ENCODE assay signal across 8 cellular contexts in the genomic region with DNA sequence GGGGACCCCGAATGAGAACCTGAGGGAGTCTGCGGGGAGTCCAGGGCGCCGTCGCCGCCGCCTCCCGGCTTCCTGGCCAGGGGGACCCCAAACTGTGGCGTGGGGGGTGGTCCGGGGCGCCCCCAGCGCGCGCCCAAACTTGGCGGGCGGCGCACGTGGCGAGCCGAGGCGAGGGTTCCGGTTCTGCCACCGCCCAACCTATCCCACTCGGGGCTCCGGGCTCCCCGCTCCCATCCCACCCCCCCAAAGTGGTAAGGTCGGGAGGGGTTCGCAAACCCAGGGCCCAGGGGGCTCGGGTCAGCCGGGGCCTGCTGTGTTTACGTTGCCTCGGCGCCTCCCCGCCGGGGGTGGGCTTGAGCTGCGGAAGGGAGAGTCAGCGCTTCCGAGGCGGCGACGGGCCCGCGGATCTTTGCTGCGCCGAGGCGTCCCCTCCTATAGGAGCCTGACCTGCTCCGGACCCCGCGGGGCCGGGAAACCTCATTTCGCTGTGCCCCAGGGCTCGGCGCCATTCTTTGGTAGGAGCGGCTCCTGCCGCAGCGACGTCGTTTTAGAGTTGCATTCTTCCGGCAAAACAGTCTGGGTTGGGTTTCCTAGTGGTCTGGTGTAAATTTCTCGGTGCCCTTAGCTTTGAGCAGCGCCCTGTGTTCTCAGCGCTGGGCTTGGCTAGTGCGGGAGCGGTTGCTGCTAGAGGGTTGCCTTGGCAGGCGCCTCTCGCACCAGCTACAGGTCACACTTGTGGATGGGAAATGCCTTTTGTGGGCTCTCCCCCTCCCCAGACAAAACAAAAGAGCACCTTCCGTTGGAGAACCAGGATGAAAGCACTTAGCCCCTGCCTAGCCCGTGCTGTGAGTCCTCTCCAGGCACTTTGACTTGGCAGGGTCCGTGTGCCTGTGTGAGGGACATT. TPM values are rescaled to one million over a fixed set of nuclear protein-coding genes. Genes with fewer than 3 reads are reported as not detected.
DNase-seq lines count a peak whose midpoint lies in the region; ATAC-seq and TF ChIP-seq lines count a peak whose summit lies in the region.

No MANE protein-coding gene starts in this region.

- peak; percentile 15 for ATAC-seq in CD8-positive, alpha-beta T cell
- ATAC-seq in GM21390 (IDR thresholded peaks at IDR 0.05; ENCODE audit: unreplicated experiment) = no peak

- peak overlapping the region; percentile 95 for H3K27ac Mint-ChIP-seq in CD8-positive, alpha-beta T cell

- peaks cover 55% of the 10 kb centered on the region for H3K4me1 ChIP-seq in CD8-positive, alpha-beta T cell (ENCODE audit: insufficient read depth, low read length)
- H3K4me1 ChIP-seq in HUES48 (ENCODE audit: control insufficient read depth, insufficient read depth, low read length) = peaks cover 10% of the 10 kb centered on the region; the same call in 1 of the 2 replicates

- CTCF ChIA-PET in CD8-positive, alpha-beta T cell (lab: Charles Lee) = no interaction called here

- peak overlapping the region; percentile 82 for H3K9ac ChIP-seq in HUES48 (ENCODE audit: low read depth, low read length)

- peak; percentile 40 to 74 (median 53) for DNase-seq in CD8-positive, alpha-beta T cell
- DNase-seq in activated CD4-positive, alpha-beta T cell treated with anti-CD3 and anti-CD28 coated beads for 4 hours = peak; percentile 48 to 60
- DNase-seq in dermis blood vessel endothelial cell (peak; percentile 75), lung microvascular endothelial cell (ENCODE audit: low read depth in 2 of 2) (peak; percentile 60 to 80), NCI-H510A (lab: John Stamatoyannopoulos, UW) (no peak)
- DNase-seq in stimulated activated CD8-positive, alpha-beta memory T cell treated with anti-CD3 and anti-CD28 coated beads, Interleukin-4, amount 100 ng/mL, for 48 hours = peak; percentile 70

- peak overlapping the region; percentile 81 for H3K27ac ChIP-seq in CD8-positive, alpha-beta T cell (ENCODE audit: low read depth, low read length)
- H3K27ac ChIP-seq in HUES48 (ENCODE audit: low read depth, low read length) = peak overlapping the region; percentile 85

- H3K36me3 Mint-ChIP-seq in CD8-positive, alpha-beta T cell = peaks cover 31% of the 10 kb centered on the region

- intact Hi-C loops in CD8-positive, alpha-beta T cell (cut with DNase I, micrococcal nuclease) = loop anchor here in 1 of 2 experiments (5.0 kb wide), 1 partner anchor 159 kb away; a partner anchor contains a TSS

- H3K27me3 Mint-ChIP-seq in CD8-positive, alpha-beta T cell (ENCODE audit: low read depth) = no peaks in the 10 kb centered on the region

- no peaks in the 10 kb centered on the region for H3K9me3 Mint-ChIP-seq in CD8-positive, alpha-beta T cell

- H3K9me3 ChIP-seq in CD8-positive, alpha-beta T cell (ENCODE audit: low read length) = no peaks in the 10 kb centered on the region
- H3K9me3 ChIP-seq in HUES48 (ENCODE audit: control insufficient read depth, insufficient read depth, low read length) = no peaks in the 10 kb centered on the region

- no peaks in the 10 kb centered on the region for H3K27me3 ChIP-seq in CD8-positive, alpha-beta T cell (ENCODE audit: insufficient read depth, low read length)
- no peaks in the 10 kb centered on the region for H3K27me3 ChIP-seq in HUES48 (ENCODE audit: control insufficient read depth, insufficient read depth, low read length)

- peaks cover 5% of the 10 kb centered on the region for H3K36me3 ChIP-seq in CD8-positive, alpha-beta T cell (ENCODE audit: insufficient read depth, low read length)
- peaks cover 30% of the 10 kb centered on the region for H3K36me3 ChIP-seq in HUES48 (ENCODE audit: control insufficient read depth, insufficient read depth, low read length)

- TF ChIP-seq CTCF in CD8-positive, alpha-beta T cell (IDR thresholded peaks at IDR 0.05) = no peak

- H3K4me1 Mint-ChIP-seq in CD8-positive, alpha-beta T cell (ENCODE audit: low read depth) = peaks cover 51% of the 10 kb centered on the region

- peak overlapping the region; percentile 94 for H3K4me3 Mint-ChIP-seq in CD8-positive, alpha-beta T cell

- peak overlapping the region; percentile 60 for H3K4me3 ChIP-seq in CD8-positive, alpha-beta T cell (ENCODE audit: low read depth, low read length)
- peak overlapping the region; percentile 92 for H3K4me3 ChIP-seq in HUES48 (ENCODE audit: low read depth, low read length)

- POLR2A ChIA-PET in CD8-positive, alpha-beta T cell (lab: Charles Lee) = interaction anchor here (0.6 to 1.4 kb wide), 6 partner anchors 10 to 140 kb away, joined by 3 to 10 read pairs (median 4); a partner anchor contains a TSS

RNA-seq across cellular contexts. Expression of a gene that starts 1.2 kb away (rescaled TPM):
- total RNA-seq in CD8-positive, alpha-beta T cell = 100 to 1,000 TPM; 140 to 144 TPM
- total RNA-seq in dermis blood vessel endothelial cell = 58.0 and 104 TPM in 2 replicates
- total RNA-seq in lung microvascular endothelial cell = 46.4 and 48.4 TPM in 2 replicates

RNA-seq across cellular contexts. Expression of a gene that starts 7.2 kb away (rescaled TPM):
- total RNA-seq in CD8-positive, alpha-beta T cell = 10 to 100 TPM in 1 of 2 experiments, 1 to 10 TPM in 1; 9.5 to 11.4 TPM
- 10.7 and 14.8 TPM in 2 replicates for total RNA-seq in dermis blood vessel endothelial cell
- 8.3 and 12.6 TPM in 2 replicates for total RNA-seq in lung microvascular endothelial cell

RNA-seq across cellular contexts. Expression of a gene that starts 24.8 kb away (rescaled TPM):
- 10 to 100 TPM; 38.6 to 41.1 TPM for total RNA-seq in CD8-positive, alpha-beta T cell
- 98.8 and 104 TPM in 2 replicates for total RNA-seq in dermis blood vessel endothelial cell
- 64.9 and 110 TPM in 2 replicates for total RNA-seq in lung microvascular endothelial cell

RNA-seq across cellular contexts. Expression of a gene that starts 29.6 kb away (rescaled TPM):
- 1,000 to 10,000 TPM; 2,066 to 2,071 TPM for total RNA-seq in CD8-positive, alpha-beta T cell
- total RNA-seq in dermis blood vessel endothelial cell (380 and 637 TPM in 2 replicates), lung microvascular endothelial cell (338 and 383 TPM in 2 replicates)

RNA-seq across cellular contexts. Expression of a gene that starts 41.4 kb away (rescaled TPM):
- total RNA-seq in CD8-positive, alpha-beta T cell = under 1 TPM; 0.27 to 0.33 TPM
- total RNA-seq in dermis blood vessel endothelial cell (0.23 and 0.34 TPM in 2 replicates), lung microvascular endothelial cell (under 0.01 TPM in 2 replicates)
